ENCODE assay signal across 17 cellular contexts in genomic region chr3:168559012-168559411, GRCh38.
"Had no signal": no experiment of that assay in that cellular context is flagged by ENCODE, and none has a peak within 500 bp of the region (broad histone marks: within the 10 kb centered on the region; RNA-seq: fewer than 3 reads in every experiment).

No MANE protein-coding gene starts in this region.

- FAIRE-seq: keratinocyte, pancreas had no signal

- H3K27ac ChIP-seq: left lung, pancreas, stomach, testis, upper lobe of left lung had no signal

- H3K9me3 ChIP-seq: left lung, pancreas, stomach, testis, upper lobe of left lung had no signal

- H3K36me3 ChIP-seq: left lung, pancreas, stomach, upper lobe of left lung had no signal

- DNase-seq: activated CD4-positive, alpha-beta T cell treated with anti-CD3 and anti-CD28 coated beads, Interleukin-2, amount 10 ng/mL, durations not matched to agents 7 days and 5 days; activated CD8-positive, alpha-beta memory T cell treated with anti-CD3 and anti-CD28 coated beads for 24 hours; activated naive CD4-positive, alpha-beta T cell; aorta; cortex of kidney; effector CD4-positive, alpha-beta T cell; foreskin fibroblast; hippocampal formation; left lung; mammary epithelial cell; naive B cell; pancreas; stomach; testis; upper lobe of left lung had no signal

- H3K27me3 ChIP-seq: left lung, pancreas, stomach, testis, upper lobe of left lung had no signal

- H3K4me3 ChIP-seq: left lung, pancreas, stomach, testis, upper lobe of left lung had no signal

- ATAC-seq: left lung, pancreas, sciatic nerve had no signal

- H3K4me1 ChIP-seq: left lung, pancreas, testis, upper lobe of left lung had no signal
